8 cellular contexts compared by ENCODE assay signal in the genomic region with DNA sequence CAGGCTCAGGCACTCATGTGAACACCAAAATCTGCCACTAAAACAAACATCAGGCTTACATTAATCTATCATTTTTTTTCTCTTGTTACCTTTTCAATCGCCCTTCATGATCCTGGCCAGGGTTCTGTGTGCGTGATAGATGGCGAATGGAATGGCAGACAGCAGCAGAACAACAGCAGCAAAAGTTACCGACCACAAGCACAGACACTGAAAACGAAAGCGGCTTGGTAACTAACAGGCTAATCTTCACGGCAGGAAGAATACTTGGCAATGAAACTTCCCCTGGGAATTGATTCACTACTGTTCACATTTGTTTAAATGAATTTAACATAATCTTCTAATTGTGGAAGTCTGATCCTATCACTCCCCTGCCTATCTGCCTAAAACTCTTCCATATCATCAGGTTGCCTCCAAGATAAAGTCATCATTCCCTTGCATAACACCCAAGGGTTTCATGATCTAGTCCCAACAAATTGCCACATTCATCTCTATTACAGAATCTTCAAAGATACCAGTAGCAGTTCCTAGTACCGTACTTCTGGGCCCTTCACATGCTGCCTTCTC. TPM values are rescaled to one million over a fixed set of nuclear protein-coding genes. Genes with fewer than 3 reads are reported as not detected.
DNase-seq lines count a peak whose midpoint lies in the region; TF ChIP-seq lines count a peak whose summit lies in the region.

No MANE protein-coding gene starts in this region.

- in situ Hi-C loops in HAP-1 (cut with MboI; ENCODE audit: low sequenced_read_pairs) = no loop called here

- TF ChIP-seq POLR2A in prostate gland (IDR thresholded peaks at IDR 0.05) = no peak

- H3K9me3 ChIP-seq in HAP-1 = no peaks in the 10 kb centered on the region
- H3K9me3 ChIP-seq in prostate gland = no peaks in the 10 kb centered on the region

- H3K27ac ChIP-seq in prostate gland = peak overlapping the region; percentile 68 to 73

- H3K4me3 ChIP-seq in AG10803 (ENCODE audit: low read length) (peak overlapping the region; percentile 26), HAP-1 (peak overlapping the region; percentile 22), prostate gland (peak overlapping the region; percentile 27 to 33)

- intact Hi-C loops in prostate gland (cut with DNase I) = no loop called here

- H3K27me3 ChIP-seq in HAP-1 (ENCODE audit: low read depth) (no peaks in the 10 kb centered on the region), prostate gland (replicated peaks; ENCODE audit: insufficient read depth) (no peaks in the 10 kb centered on the region)

- H3K36me3 ChIP-seq in HAP-1 (replicated peaks) (no peaks in the 10 kb centered on the region), prostate gland (no peaks in the 10 kb centered on the region)

- peak; percentile 40 for DNase-seq in AG10803 (ENCODE audit: low read depth)
- DNase-seq in HAP-1 (ENCODE audit: low spot score in 2 of 2) = peak; percentile 58 to 79
- peak; percentile 85 for DNase-seq in RPMI7951 (ENCODE audit: low read depth)
- DNase-seq in fibroblast of peridontal ligament (ENCODE audit: extremely low read depth) = peak; percentile 93
- DNase-seq in prostate gland (ENCODE audit: low spot score) = peak; percentile 39
- no peak for DNase-seq in NCI-H345 (lab: John Stamatoyannopoulos, UW)
- no peak for DNase-seq in foreskin melanocyte
- no peak for DNase-seq in activated CD4-positive, CD25-positive, alpha-beta regulatory T cell treated with anti-CD3 and anti-CD28 coated beads, Interleukin-2, amount 50 U/mL, for 72 hours

- 9% methylated on average over 8 of the region's 8 CpGs for WGBS in prostate gland

- TF ChIP-seq CTCF in AG10803 (conservative IDR thresholded peaks at IDR 0.05; ENCODE audit: low read length) = no peak
- no peak for TF ChIP-seq CTCF in prostate gland (IDR thresholded peaks at IDR 0.05)

- H3K4me1 ChIP-seq in HAP-1 (peaks cover 27% of the 10 kb centered on the region), prostate gland (replicated peaks) (peaks cover 5% of the 10 kb centered on the region)

RNA-seq across cellular contexts. Expression of gene PTPRK, which starts 28.7 kb away (rescaled TPM):
- total RNA-seq in RPMI7951 (2014; rRNA removed; shearing (Covaris generic)) = 56.7 and 69.4 TPM in 2 replicates
- total RNA-seq in prostate gland = 10 to 100 TPM; 32.0 to 64.6 TPM

Comparison
In these comparisons a context has a peak if more than half of its experiments do, and no peak if none do; other contexts are left out.
1. DNase-seq: peak in AG10803 (single experiment), HAP-1 (2 of 2), RPMI7951 (single experiment), fibroblast of peridontal ligament (single experiment) and prostate gland (single experiment); none in NCI-H345 (single experiment), foreskin melanocyte (single experiment) and activated CD4-positive, CD25-positive, alpha-beta regulatory T cell treated with anti-CD3 and anti-CD28 coated beads, Interleukin-2, amount 50 U/mL, for 72 hours (single experiment).
2. Peak in every context shown above with its lines, with median percentiles within 50 percentile points of each other: H3K4me3 ChIP-seq.